In the genomic region with DNA sequence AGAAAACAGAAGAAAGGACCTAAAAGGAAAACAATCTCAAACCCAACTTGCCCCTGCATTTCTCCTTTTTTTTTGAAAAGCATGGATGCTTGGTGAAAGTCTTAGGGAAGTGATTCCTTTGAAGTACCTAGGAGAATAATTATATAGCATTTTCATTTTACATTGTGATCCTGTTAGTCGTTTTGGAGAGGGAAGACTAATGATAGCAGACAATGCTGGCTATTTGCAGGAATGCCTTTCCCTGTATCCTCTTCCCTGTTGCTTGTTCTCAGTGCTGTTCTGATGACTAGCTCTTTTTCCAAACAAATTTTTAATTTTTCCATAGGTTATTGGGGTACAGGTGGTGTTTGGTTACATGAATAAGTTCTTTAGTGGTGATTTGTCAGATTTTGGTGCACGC, we compare ENCODE assay signal across 18 cellular contexts. TPM values are rescaled to one million over a fixed set of nuclear protein-coding genes. Genes with fewer than 3 reads are reported as not detected.
DNase-seq lines count a peak whose midpoint lies in the region; FAIRE-seq and TF ChIP-seq lines count a peak whose summit lies in the region.
"Had no signal": no experiment of that assay in that cellular context is flagged by ENCODE, and none has a peak within 500 bp of the region (broad histone marks: within the 10 kb centered on the region; RNA-seq: fewer than 3 reads in every experiment).

No MANE protein-coding gene starts in this region.

- peaks cover 68% of the 10 kb centered on the region for H3K4me1 ChIP-seq in skeletal muscle satellite cell (ENCODE audit: control insufficient read depth, insufficient read depth, low read length)
- H3K4me1 ChIP-seq in PC-9 (replicated peaks; ENCODE audit: insufficient read depth): peaks cover 15% of the 10 kb centered on the region

- peaks cover 7% of the 10 kb centered on the region; the same call in 1 of the 2 replicates for H4K20me1 ChIP-seq in PC-9 (ENCODE audit: insufficient read depth)

- no peak overlapping the region for H3K4me3 ChIP-seq in fibroblast of pulmonary artery (replicated peaks; ENCODE audit: low read depth, low read length)
- no peak overlapping the region for H3K4me3 ChIP-seq in skeletal muscle satellite cell (ENCODE audit: low read length)
- H3K4me3 ChIP-seq in PC-9: no peak overlapping the region
- H3K4me3 ChIP-seq: BLaER1 treated with 17β-estradiol and CSF1 and Interleukin-3, amounts not matched to agents 10 nM and 100 nM had no signal

- FAIRE-seq in RCC 7860 (lab: Jason Lieb, UNC): no peak

- CTCF ChIA-PET in PC-9 (lab: Charles Lee): no interaction called here

- H3K4me2 ChIP-seq in skeletal muscle satellite cell (ENCODE audit: low read length) (peak overlapping the region; percentile 62), PC-9 (no peak overlapping the region)
- H3K4me2 ChIP-seq: BLaER1 treated with 17β-estradiol and CSF1 and Interleukin-3, amounts not matched to agents 10 nM and 100 nM had no signal

- no peak overlapping the region for H3K27ac ChIP-seq in PC-9

- H3K9ac ChIP-seq in skeletal muscle satellite cell (ENCODE audit: low read depth, low read length): no peak overlapping the region
- H3K9ac ChIP-seq: BLaER1 treated with 17β-estradiol and CSF1 and Interleukin-3, amounts not matched to agents 10 nM and 100 nM had no signal

- intact Hi-C loops in PC-9 (cut with micrococcal nuclease; ENCODE audit: unreplicated experiment): no loop called here

- H3F3A ChIP-seq in PC-9 (ENCODE audit: insufficient read depth, low read depth): peaks cover 5% of the 10 kb centered on the region; the same call in 1 of the 2 replicates

- no peak for TF ChIP-seq CTCF in fibroblast of pulmonary artery (IDR thresholded peaks at IDR 0.05; ENCODE audit: low read length, missing control alignments)
- no peak for TF ChIP-seq CTCF in PC-9 (conservative IDR thresholded peaks at IDR 0.05)

- H3K9me3 ChIP-seq in skeletal muscle satellite cell (replicated peaks; ENCODE audit: low read length): no peaks in the 10 kb centered on the region
- no peaks in the 10 kb centered on the region for H3K9me3 ChIP-seq in PC-9 (ENCODE audit: insufficient read depth, low read depth)

- POLR2A ChIA-PET in PC-9 (lab: Charles Lee; ENCODE audit: unreplicated experiment): interaction anchor here (0.8 kb wide), 1 partner anchor 526 kb away, joined by 4 read pairs; no protein-coding TSS in a partner anchor

- H3K9me2 ChIP-seq in PC-9 (ENCODE audit: insufficient read depth): no peaks in the 10 kb centered on the region

- peak; percentile 24 for DNase-seq in NCI-H2227 treated with DMSO at 0.1 percent for 48 hours (lab: John Stamatoyannopoulos, UW)
- no peak for DNase-seq in NCI-H2227 (lab: John Stamatoyannopoulos, UW; ENCODE audit: unreplicated experiment)
- peak; percentile 41 for DNase-seq in RCC 7860 (ENCODE audit: low spot score)
- peak; percentile 31 for DNase-seq in fibroblast of pulmonary artery (ENCODE audit: low read depth)
- no peak for DNase-seq in PC-9
- DNase-seq in NCI-H1092 treated with DMSO at 0.1 percent for 48 hours (lab: John Stamatoyannopoulos, UW): no peak
- DNase-seq in NCI-H748 (lab: John Stamatoyannopoulos, UW; ENCODE audit: unreplicated experiment): no peak
- DNase-seq: 8988T; Calu3; CD8-positive, alpha-beta T cell; H7; KG1; NCI-H1436 treated with DMSO at 0.1 percent for 48 hours; NCI-H2029; NCI-H510A treated with DMSO at 0.1 percent for 48 hours; NCI-H82 had no signal

- BruUV-seq in PC-9 (replicated peaks; lab: Mats Ljungman, UMichigan): no TSS peak

- H2AFZ ChIP-seq in PC-9: no peak overlapping the region

- H3K27me3 ChIP-seq in skeletal muscle satellite cell (ENCODE audit: control insufficient read depth, insufficient read depth, low read length) (no peaks in the 10 kb centered on the region), PC-9 (ENCODE audit: insufficient read depth, low read depth) (no peaks in the 10 kb centered on the region)
- H3K27me3 ChIP-seq: BLaER1 treated with 17β-estradiol and CSF1 and Interleukin-3, amounts not matched to agents 10 nM and 100 nM had no signal

- H3K36me3 ChIP-seq in skeletal muscle satellite cell (ENCODE audit: insufficient read depth, low read length) (peaks cover 4% of the 10 kb centered on the region), PC-9 (ENCODE audit: low read depth) (no peaks in the 10 kb centered on the region; the same call in 1 of the 2 replicates)

- H3K79me2 ChIP-seq in PC-9 (ENCODE audit: low read depth): peaks cover 79% of the 10 kb centered on the region

RNA-seq across cellular contexts. Expression of a gene that starts 53.9 kb away (rescaled TPM):
- 721 and 783 TPM in 2 replicates for total RNA-seq in skeletal muscle satellite cell (2012; rRNA removed)
- total RNA-seq in PC-9 (2021): 95.5 and 121 TPM in 2 replicates

Comparison
In these comparisons a context has a peak if more than half of its experiments do, and no peak if none do; other contexts are left out.
1. DNase-seq: peak in NCI-H2227 treated with DMSO at 0.1 percent for 48 hours (single experiment), RCC 7860 (single experiment) and fibroblast of pulmonary artery (single experiment); none in NCI-H2227 (single experiment), PC-9 (0 of 2), NCI-H1092 treated with DMSO at 0.1 percent for 48 hours (single experiment) and NCI-H748 (single experiment).